18 cellular contexts compared by ENCODE assay signal in genomic region chr6:69732045-69732444, GRCh38.
A peak's percentile ranks its signal among the peaks of the same experiment; 100 is the strongest.
DNase-seq lines count a peak whose midpoint lies in the region; ATAC-seq, FAIRE-seq and TF ChIP-seq lines count a peak whose summit lies in the region.
"Had no signal": no experiment of that assay in that cellular context is flagged by ENCODE, and none has a peak within 500 bp of the region (broad histone marks: within the 10 kb centered on the region; RNA-seq: fewer than 3 reads in every experiment).

No MANE protein-coding gene starts in this region.

- H2BK5ac ChIP-seq in mesendoderm (ENCODE audit: low read length) = no peak overlapping the region

- no peaks in the 10 kb centered on the region for H4K20me1 ChIP-seq in HepG2 (ENCODE audit: insufficient read depth, low read length)

- no peak for TF ChIP-seq EP300 in HepG2 (IDR thresholded peaks at IDR 0.05; ENCODE audit: low read depth in 2 of 2, low read length in 2 of 2)
- TF ChIP-seq EP300 in HepG2 (CRISPR knock-in tag; IDR thresholded peaks at IDR 0.05; ENCODE audit: borderline replicate concordance) = no peak

- no peak overlapping the region for H2BK15ac ChIP-seq in mesendoderm (replicated peaks; ENCODE audit: low read depth)

- no peak overlapping the region for H3K23ac ChIP-seq in mesendoderm (ENCODE audit: low read length)

- H3K9ac ChIP-seq in HepG2 (ENCODE audit: insufficient read depth, low read depth, low read length) (no peak overlapping the region), mesendoderm (ENCODE audit: low read length) (no peak overlapping the region)

- TF ChIP-seq POLR2A in right lobe of liver (IDR thresholded peaks at IDR 0.05) = no peak
- TF ChIP-seq POLR2A in HepG2 (IDR thresholded peaks at IDR 0.05; ENCODE audit: insufficient read depth in 1 of 2, low read depth in 2 of 2, low read length in 2 of 2) = no peak
- no peak for TF ChIP-seq POLR2A in adrenal gland (IDR thresholded peaks at IDR 0.05)

- no peaks in the 10 kb centered on the region for H3K27me3 ChIP-seq in right lobe of liver
- no peaks in the 10 kb centered on the region for H3K27me3 ChIP-seq in HepG2 (ENCODE audit: control insufficient read depth in 1 of 2, insufficient read depth in 2 of 2, low read length in 2 of 2)
- H3K27me3 ChIP-seq in adrenal gland = no peaks in the 10 kb centered on the region
- no peaks in the 10 kb centered on the region for H3K27me3 ChIP-seq in mesendoderm (ENCODE audit: insufficient read depth, low read length, poor library complexity)
- H3K27me3 ChIP-seq: BE2C had no signal

- no peak for DNase-seq in right lobe of liver
- DNase-seq in HepG2 (ENCODE audit: low spot score) = no peak
- DNase-seq in fibroblast of gingiva (ENCODE audit: low read depth) = peak; percentile 12
- DNase-seq in left lobe of liver (ENCODE audit: low spot score) = no peak
- DNase-seq in adrenal gland = no peak
- no peak for DNase-seq in mesendoderm
- no peak for DNase-seq in NCI-H510A treated with DMSO at 0.1 percent for 48 hours (lab: John Stamatoyannopoulos, UW)
- DNase-seq: 8988T, BE2C, Caco-2, H9, NCI-H187, NCI-H226, PC-9, SIG-M5 had no signal

- H2AK5ac ChIP-seq in mesendoderm (ENCODE audit: low read length) = no peak overlapping the region

- H3K9me3 ChIP-seq in right lobe of liver (no peaks in the 10 kb centered on the region), HepG2 (ENCODE audit: low read length) (no peaks in the 10 kb centered on the region), adrenal gland (replicated peaks in 1 of 3) (no peaks in the 10 kb centered on the region)
- H3K9me3 ChIP-seq: BE2C, Caco-2 had no signal

- no TSS peak for BruUV-seq in HepG2 (replicated peaks; lab: Mats Ljungman, UMichigan)

- no peak overlapping the region for H4K5ac ChIP-seq in mesendoderm (ENCODE audit: low read length)

- no peaks in the 10 kb centered on the region for H3K79me2 ChIP-seq in HepG2 (ENCODE audit: insufficient read depth, low read length)
- no peaks in the 10 kb centered on the region for H3K79me2 ChIP-seq in mesendoderm (ENCODE audit: control insufficient read depth, insufficient read depth, low read length)

- peaks cover 0 to 2% (median 0%) of the 10 kb centered on the region in 4 donors for H3K36me3 ChIP-seq in right lobe of liver
- H3K36me3 ChIP-seq in HepG2 (replicated peaks in 1 of 2; ENCODE audit: control insufficient read depth in 1 of 2, insufficient read depth in 2 of 2, low read length in 2 of 2) = 0 out of 5 replicates have a peak, but pooled peaks cover 0 to 2% of the 10 kb centered on the region in 2 experiments
- H3K36me3 ChIP-seq in adrenal gland (replicated peaks in 1 of 2) = no peaks in the 10 kb centered on the region
- H3K36me3 ChIP-seq in mesendoderm (ENCODE audit: control insufficient read depth, insufficient read depth, low read length) = no peaks in the 10 kb centered on the region
- H3K36me3 ChIP-seq: BE2C had no signal

- H3K56ac ChIP-seq in mesendoderm (ENCODE audit: low read length) = no peak overlapping the region

- CTCF ChIA-PET in HepG2 (lab: Yijun Ruan, JAX; ENCODE audit: low intra/inter-chr PET ratio, low total read pairs) = no interaction called here

- no peaks in the 10 kb centered on the region for H3K79me1 ChIP-seq in mesendoderm (ENCODE audit: low read length)

- no peak for TF ChIP-seq RAD21 in HepG2 (CRISPR knock-in tag; IDR thresholded peaks at IDR 0.05)

- WGBS in right lobe of liver (ENCODE audit: insufficient coverage, low coverage, low lambda C conversion rate, missing lambda C conversion rate) = 54% methylated on average over 2 of the region's 2 CpGs
- WGBS in HepG2 (ENCODE audit: low lambda C conversion rate) = 64% methylated on average over 2 of the region's 2 CpGs
- WGBS in adrenal gland, 4 donors = 56 to 62% (median 60%) methylated on average over 2 of the region's 2 CpGs
- no CpG with 5 or more reads among the region's 2 CpGs for WGBS in mesendoderm (ENCODE audit: extremely low coverage, insufficient coverage, low lambda C conversion rate)

- intact Hi-C loops in right lobe of liver (cut with DNase I) (no loop called here), HepG2 (cut with micrococcal nuclease; ENCODE audit: unreplicated experiment) (loop anchor here (5.0 kb wide), 1 partner anchor 65 kb away; the partner anchor contains the start of gene LMBRD1), adrenal gland (cut with DNase I) (no loop called here)

- ATAC-seq in right lobe of liver (peak; percentile 50 to 89 (median 70)), HepG2 (no peak), left lobe of liver (peak; percentile 49), GM19467 (IDR thresholded peaks at IDR 0.05; ENCODE audit: unreplicated experiment) (no peak)

- no peak overlapping the region for H2AFZ ChIP-seq in HepG2 (ENCODE audit: low read length)
- H2AFZ ChIP-seq: PC-9 had no signal

- in situ Hi-C loops in HepG2 (cut with HindIII; ENCODE audit: extremely low pct_ligation_motif_present, low pct_unique_long_range_greater_than_20kb) = loop anchor here (25.0 kb wide), 1 partner anchor 380 kb away; no protein-coding TSS in a partner anchor

- H4K8ac ChIP-seq in mesendoderm (ENCODE audit: low read depth, low read length) = no peak overlapping the region

- FAIRE-seq in HepG2 (lab: Jason Lieb, UNC) = no peak
- FAIRE-seq: K562 had no signal

- no peak overlapping the region for H2BK120ac ChIP-seq in mesendoderm (ENCODE audit: low read depth, low read length)

- no peak overlapping the region for H3K18ac ChIP-seq in mesendoderm (ENCODE audit: low read length)

- POLR2A ChIA-PET in HepG2 (lab: Yijun Ruan, JAX) = no interaction called here

- no peak for TF ChIP-seq CTCF in right lobe of liver (IDR thresholded peaks at IDR 0.05)
- no peak for TF ChIP-seq CTCF in HepG2 (CRISPR knock-in tag; IDR thresholded peaks at IDR 0.05)
- TF ChIP-seq CTCF in adrenal gland (IDR thresholded peaks at IDR 0.05) = no peak

- H3K4me1 ChIP-seq in right lobe of liver (peaks cover 0 to 8% (median 0%) of the 10 kb centered on the region in 4 donors), HepG2 (ENCODE audit: insufficient read depth, low read length) (0 out of 2 replicates have a peak, but pooled peaks cover 6% of the 10 kb centered on the region), adrenal gland (replicated peaks in 1 of 2) (peaks cover 0 to 4% of the 10 kb centered on the region in 2 donors), mesendoderm (ENCODE audit: control insufficient read depth, low read depth, low read length) (no peaks in the 10 kb centered on the region)
- H3K4me1 ChIP-seq: Caco-2 had no signal

- H3K4ac ChIP-seq in mesendoderm (ENCODE audit: low read depth, low read length) = no peak overlapping the region

- no peak overlapping the region for H3K4me2 ChIP-seq in HepG2 (ENCODE audit: low read depth, low read length)
- H3K4me2 ChIP-seq in mesendoderm (ENCODE audit: low read length) = no peak overlapping the region
- H3K4me2 ChIP-seq: PC-9 had no signal

- H3K4me3 ChIP-seq in right lobe of liver = no peak overlapping the region
- no peak overlapping the region for H3K4me3 ChIP-seq in HepG2 (replicated peaks in 1 of 3; ENCODE audit: insufficient read depth in 1 of 3, low read depth in 2 of 3, low read length in 3 of 3)
- H3K4me3 ChIP-seq in adrenal gland = no peak overlapping the region
- H3K4me3 ChIP-seq in mesendoderm (ENCODE audit: low read length) = no peak overlapping the region
- H3K4me3 ChIP-seq: K562, PC-9 had no signal

- H3K27ac ChIP-seq in right lobe of liver (no peak overlapping the region), HepG2 (ENCODE audit: extremely low read length, insufficient read depth, low read length) (no peak overlapping the region), adrenal gland (no peak overlapping the region), mesendoderm (ENCODE audit: low read depth, low read length) (no peak overlapping the region)
- H3K27ac ChIP-seq: PC-9, RWPE1 had no signal

TF ChIP-seq in HepG2, 621 proteins besides CTCF, POLR2A, EP300 and RAD21 (continues in another document):
- TF ChIP-seq HOXA9 (CRISPR knock-in tag; IDR thresholded peaks at IDR 0.05; ENCODE audit: borderline replicate concordance) (no peak), SMARCE1 (IDR thresholded peaks at IDR 0.05; ENCODE audit: borderline replicate concordance) (no peak), ZNF670 (CRISPR knock-in tag; IDR thresholded peaks at IDR 0.05; ENCODE audit: borderline replicate concordance) (no peak), ZNF75D (CRISPR knock-in tag; IDR thresholded peaks at IDR 0.05; ENCODE audit: borderline replicate concordance) (no peak), POGK (CRISPR knock-in tag; conservative IDR thresholded peaks at IDR 0.05) (no peak), PBX3 (CRISPR knock-in tag; IDR thresholded peaks at IDR 0.05; ENCODE audit: borderline replicate concordance) (no peak)

Comparison
In these comparisons a context has a peak if more than half of its experiments do, and no peak if none do; other contexts are left out.
1. ATAC-seq: peak in right lobe of liver (4 of 4) and left lobe of liver (single experiment); none in HepG2 (single experiment) and GM19467 (single experiment).